In the genomic region with DNA sequence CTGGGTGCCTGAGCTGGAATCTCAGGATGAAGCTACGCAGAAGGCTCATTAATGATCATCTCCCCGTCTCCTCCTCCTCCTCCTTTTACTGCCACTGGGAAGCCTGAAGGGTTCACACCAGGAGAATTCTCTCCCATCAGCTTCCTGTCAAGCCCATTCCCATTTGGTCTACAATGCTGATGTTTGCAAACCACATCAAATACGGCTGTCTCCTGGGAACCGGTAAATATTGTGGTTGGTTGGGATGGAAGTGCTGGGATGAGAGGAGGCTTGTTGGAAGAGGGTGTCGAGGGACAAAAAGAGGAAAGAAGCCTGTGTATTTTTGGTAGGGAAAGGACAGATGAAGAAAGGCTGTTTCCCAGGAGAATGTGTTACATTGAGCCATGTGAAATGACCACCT, we compare ENCODE assay signal across 20 cellular contexts.
"Had no signal": no experiment of that assay in that cellular context is flagged by ENCODE, and none has a peak within 500 bp of the region (broad histone marks: within the 10 kb centered on the region; RNA-seq: fewer than 3 reads in every experiment).

No MANE protein-coding gene starts in this region.

- H3K27ac ChIP-seq: ascending aorta, breast epithelium, hepatocyte, suprapubic skin, transverse colon, uterus had no signal

- H3K4me3 ChIP-seq: ascending aorta, breast epithelium, hepatocyte, suprapubic skin, transverse colon, uterus had no signal

- H3K9me3 ChIP-seq: ascending aorta, suprapubic skin, transverse colon, uterus had no signal

- ATAC-seq: activated CD8-positive, alpha-beta T cell treated with anti-CD3 and anti-CD28 coated beads for 36 hours; left colon; stimulated activated naive CD8-positive, alpha-beta T cell treated with anti-CD3 and anti-CD28 coated beads, Interleukin-15, Interleukin-2, amounts not matched to agents 100 U/mL and 50 U/mL, for 24 hours; T-cell had no signal

- H3K36me3 ChIP-seq: ascending aorta, breast epithelium, suprapubic skin, transverse colon, uterus had no signal

- H3K4me1 ChIP-seq: ascending aorta, breast epithelium, transverse colon, uterus had no signal

- DNase-seq: activated CD4-positive, alpha-beta T cell treated with anti-CD3 and anti-CD28 coated beads, Interleukin-2, amount 10 ng/mL, durations not matched to agents 24 days and 14 days; activated CD4-positive, CD25-positive, alpha-beta regulatory T cell; activated CD8-positive, alpha-beta T cell treated with anti-CD3 and anti-CD28 coated beads for 36 hours; activated gamma-delta T cell; cerebellar nuclear complex; dermis blood vessel endothelial cell; effector memory CD4-positive, alpha-beta T cell; left colon; mammary epithelial cell; occipital lobe; posterior cingulate gyrus; retina; stimulated activated naive CD8-positive, alpha-beta T cell treated with anti-CD3 and anti-CD28 coated beads, Interleukin-15, Interleukin-2, amounts not matched to agents 100 U/mL and 50 U/mL, for 24 hours; T-cell; transverse colon; uterus had no signal

- H3K27me3 ChIP-seq: ascending aorta, breast epithelium, hepatocyte, suprapubic skin, transverse colon, uterus had no signal
